1 cellular context compared by ENCODE assay signal in genomic region chr20:39282619-39283092, GRCh38.
TF ChIP-seq lines count a peak whose summit lies in the region.

No MANE protein-coding gene starts in this region.

TF ChIP-seq in H1, 55 proteins besides CTCF, POLR2A, EP300 and RAD21 (continued from another document):
- no peak for TF ChIP-seq ATF2 (IDR thresholded peaks at IDR 0.05; ENCODE audit: low read length)
- TF ChIP-seq TEAD4 (IDR thresholded peaks at IDR 0.05; ENCODE audit: low read depth, low read length), result peak; percentile 95
- peak; percentile 80 for TF ChIP-seq YY1 (IDR thresholded peaks at IDR 0.05; ENCODE audit: low read depth, low read length)
- TF ChIP-seq NRF1 (IDR thresholded peaks at IDR 0.05; ENCODE audit: low read depth, low read length), result no peak
- TF ChIP-seq NANOG (IDR thresholded peaks at IDR 0.05; ENCODE audit: insufficient read depth, low read depth, low read length, poor library complexity, severe bottlenecking), result peak; percentile 95
- no peak for TF ChIP-seq CEBPB (IDR thresholded peaks at IDR 0.05; ENCODE audit: low read depth, low read length)
- no peak for TF ChIP-seq ATF3 (IDR thresholded peaks at IDR 0.05; ENCODE audit: insufficient read depth, low read depth, low read length)
- peak; percentile 34; the same call in 1 of the 2 replicates for TF ChIP-seq CREB1 (IDR thresholded peaks at IDR 0.05)
- peak; percentile 47; the same call in 1 of the 2 replicates for TF ChIP-seq CHD2 (IDR thresholded peaks at IDR 0.05; ENCODE audit: low read length)
- peak; percentile 86 for TF ChIP-seq TCF12 (IDR thresholded peaks at IDR 0.05; ENCODE audit: low read depth, low read length)
- no peak for TF ChIP-seq BACH1 (IDR thresholded peaks at IDR 0.05; ENCODE audit: low read length)
- 0 out of 2 replicates have a peak, but pooled peaks have one; percentile 14 for TF ChIP-seq JUND (IDR thresholded peaks at IDR 0.05; ENCODE audit: low read length)
- no peak for TF ChIP-seq CBX8 (IDR thresholded peaks at IDR 0.05; ENCODE audit: borderline replicate concordance, low read depth, low read length)
- no peak for TF ChIP-seq BRCA1 (IDR thresholded peaks at IDR 0.05; ENCODE audit: low read depth, low read length)
- TF ChIP-seq PHF8 (conservative IDR thresholded peaks at IDR 0.05; ENCODE audit: low read depth, low read length), result no peak
- no peak for TF ChIP-seq FOSL1 (IDR thresholded peaks at IDR 0.05; ENCODE audit: insufficient read depth, low read depth, low read length)
- TF ChIP-seq MAX (IDR thresholded peaks at IDR 0.05), result no peak
- peak; percentile 83 for TF ChIP-seq POU5F1 (IDR thresholded peaks at IDR 0.05; ENCODE audit: low read depth, low read length)
- TF ChIP-seq ZNF274 (IDR thresholded peaks at IDR 0.05; ENCODE audit: borderline replicate concordance, extremely low read depth, low read length), result no peak
- no peak for TF ChIP-seq SP1 (IDR thresholded peaks at IDR 0.05; ENCODE audit: low read depth, low read length)
- TF ChIP-seq SIRT6 (IDR thresholded peaks at IDR 0.05; ENCODE audit: low read length), result no peak
- TF ChIP-seq CTBP2 (IDR thresholded peaks at IDR 0.05; ENCODE audit: borderline replicate concordance, insufficient read depth, insufficient read length, low read length), result peak; percentile 84
- TF ChIP-seq RNF2 (IDR thresholded peaks at IDR 0.05; ENCODE audit: borderline replicate concordance, low read depth, low read length, missing control alignments, poor library complexity, severe bottlenecking), result no peak
- TF ChIP-seq USF2 (IDR thresholded peaks at IDR 0.05; ENCODE audit: low read length), result no peak
- TF ChIP-seq KDM1A (IDR thresholded peaks at IDR 0.05; ENCODE audit: borderline replicate concordance, low read length), result peak; percentile 90
- TF ChIP-seq SIN3A (conservative IDR thresholded peaks at IDR 0.05 in 1 of 2, IDR thresholded peaks at IDR 0.05 in 1 of 2; ENCODE audit: low read depth in 1 of 2, low read length in 2 of 2), result no peak
- TF ChIP-seq HDAC6 (IDR thresholded peaks at IDR 0.05; ENCODE audit: low read depth, low read length), result no peak
- no peak for TF ChIP-seq SRF (IDR thresholded peaks at IDR 0.05; ENCODE audit: low read depth, low read length)
- no peak for TF ChIP-seq RBBP5 (IDR thresholded peaks at IDR 0.05; ENCODE audit: borderline replicate concordance, low read depth, low read length)
- TF ChIP-seq POLR2AphosphoS5 (IDR thresholded peaks at IDR 0.05; ENCODE audit: low read depth, low read length), result no peak
- TF ChIP-seq EGR1 (IDR thresholded peaks at IDR 0.05; ENCODE audit: borderline replicate concordance, low read depth, low read length), result no peak
- no peak for TF ChIP-seq SP4 (IDR thresholded peaks at IDR 0.05; ENCODE audit: low read length)
- no peak for TF ChIP-seq TAF1 (IDR thresholded peaks at IDR 0.05; ENCODE audit: low read depth, low read length)
- no peak for TF ChIP-seq SIX5 (IDR thresholded peaks at IDR 0.05; ENCODE audit: low read depth, low read length)
- TF ChIP-seq TAF7 (optimal IDR thresholded peaks at IDR 0.05; ENCODE audit: borderline replicate concordance, low read depth, low read length), result no peak
- TF ChIP-seq GABPA (IDR thresholded peaks at IDR 0.05; ENCODE audit: borderline replicate concordance, insufficient read depth, low read length), result no peak
- TF ChIP-seq RXRA (IDR thresholded peaks at IDR 0.05; ENCODE audit: insufficient read depth, low read depth, low read length), result no peak
- TF ChIP-seq BCL11A (IDR thresholded peaks at IDR 0.05; ENCODE audit: low read depth in 2 of 2, low read length in 2 of 2), result peak in 1 of 2 experiments; percentile 52
- TF ChIP-seq TBP (IDR thresholded peaks at IDR 0.05; ENCODE audit: low read depth, low read length), result no peak
- TF ChIP-seq JUN (IDR thresholded peaks at IDR 0.05; ENCODE audit: low read depth, low read length), result no peak
- no peak for TF ChIP-seq KDM5A (IDR thresholded peaks at IDR 0.05; ENCODE audit: low read length)
- TF ChIP-seq ASH2L (IDR thresholded peaks at IDR 0.05; ENCODE audit: low read length), result no peak
- TF ChIP-seq EZH2 (IDR thresholded peaks at IDR 0.05; ENCODE audit: low read depth, low read length, severe bottlenecking), result no peak
- TF ChIP-seq HDAC2 (IDR thresholded peaks at IDR 0.05; ENCODE audit: borderline replicate concordance in 1 of 2, low read depth in 2 of 2, low read length in 2 of 2), result peak; percentile 88 to 96
- no peak for TF ChIP-seq MAFK (IDR thresholded peaks at IDR 0.05; ENCODE audit: low read depth, low read length)
- no peak for TF ChIP-seq GTF2F1 (IDR thresholded peaks at IDR 0.05; ENCODE audit: borderline replicate concordance, low read depth, low read length)
- TF ChIP-seq E2F6 (IDR thresholded peaks at IDR 0.05), result no peak
- TF ChIP-seq CHD7 (IDR thresholded peaks at IDR 0.05; ENCODE audit: insufficient replicate concordance, low read length), result no peak
- no peak; the same call in 1 of the 2 replicates for TF ChIP-seq RFX5 (IDR thresholded peaks at IDR 0.05; ENCODE audit: borderline replicate concordance, low read depth, low read length)
- TF ChIP-seq SP2 (IDR thresholded peaks at IDR 0.05; ENCODE audit: low read length), result no peak
